14 cellular contexts compared by ENCODE assay signal in genomic region chr15:95930659-95931375, GRCh38.
DNase-seq lines count a peak whose midpoint lies in the region; ATAC-seq and TF ChIP-seq lines count a peak whose summit lies in the region.
"Had no signal": no experiment of that assay in that cellular context is flagged by ENCODE, and none has a peak within 500 bp of the region (broad histone marks: within the 10 kb centered on the region; RNA-seq: fewer than 3 reads in every experiment).

No MANE protein-coding gene starts in this region.

- no peaks in the 10 kb centered on the region for H3K36me3 ChIP-seq in GM23338 (ENCODE audit: insufficient read depth)
- no peaks in the 10 kb centered on the region for H3K36me3 ChIP-seq in SJCRH30

- H3K4me3 Mint-ChIP-seq in GM23338 (no peak overlapping the region), nephron (peak overlapping the region in 2 of 3 experiments; percentile 38 to 74)
- H3K4me3 Mint-ChIP-seq: CD4-positive, CD25-positive, alpha-beta regulatory T cell had no signal

- no peaks in the 10 kb centered on the region for H3K27me3 ChIP-seq in GM23338 (ENCODE audit: insufficient read depth)
- H3K27me3 ChIP-seq in SJCRH30 = no peaks in the 10 kb centered on the region

- no peaks in the 10 kb centered on the region for H4K20me1 ChIP-seq in GM23338 (replicated peaks; ENCODE audit: insufficient read depth)

- no peak for ATAC-seq in GM23338
- no peak for ATAC-seq in HG03571 (IDR thresholded peaks at IDR 0.05; ENCODE audit: unreplicated experiment)
- no peak for ATAC-seq in GM21447 (IDR thresholded peaks at IDR 0.05; ENCODE audit: unreplicated experiment)

- no peaks in the 10 kb centered on the region for H3K36me3 Mint-ChIP-seq in GM23338 (ENCODE audit: low read depth)
- no peaks in the 10 kb centered on the region for H3K36me3 Mint-ChIP-seq in nephron (ENCODE audit: low read depth)
- H3K36me3 Mint-ChIP-seq: CD4-positive, CD25-positive, alpha-beta regulatory T cell had no signal

- TF ChIP-seq CTCF in GM23338 (conservative IDR thresholded peaks at IDR 0.05; ENCODE audit: low read depth in 2 of 2) (no peak), nephron (IDR thresholded peaks at IDR 0.05; ENCODE audit: unreplicated experiment in 3 of 3) (no peak)

- H3F3A ChIP-seq in GM23338 (replicated peaks; ENCODE audit: low read depth) = no peaks in the 10 kb centered on the region

- H3K79me2 ChIP-seq in GM23338 (replicated peaks; ENCODE audit: insufficient read depth) = no peaks in the 10 kb centered on the region

- H3K9me2 ChIP-seq in GM23338 (ENCODE audit: insufficient read depth) = peaks cover 8% of the 10 kb centered on the region; the same call in 1 of the 2 replicates

- H3K27me3 Mint-ChIP-seq in GM23338 (ENCODE audit: insufficient read depth, low read depth, poor library complexity) (peaks cover 4% of the 10 kb centered on the region), nephron (ENCODE audit: low read depth) (peaks cover 8% of the 10 kb centered on the region)

- H3K9me3 Mint-ChIP-seq in GM23338 (no peaks in the 10 kb centered on the region), nephron (no peaks in the 10 kb centered on the region)

- 0 out of 3 replicates have a peak, but pooled peaks cover 5% of the 10 kb centered on the region for H3K4me1 Mint-ChIP-seq in GM23338
- H3K4me1 Mint-ChIP-seq in nephron = peaks cover 42% of the 10 kb centered on the region

- 0 out of 2 replicates have a peak overlapping the region, but pooled peaks have one; percentile 28 for H2AFZ ChIP-seq in GM23338

- H3K27ac ChIP-seq in GM23338 (ENCODE audit: low read depth) (no peak overlapping the region), SJCRH30 (peak overlapping the region; percentile 66)

- H3K4me1 ChIP-seq in GM23338 (ENCODE audit: insufficient read depth) (no peaks in the 10 kb centered on the region), SJCRH30 (peaks cover 43% of the 10 kb centered on the region)

- no peak overlapping the region for H3K4me3 ChIP-seq in GM23338
- H3K4me3 ChIP-seq in SJCRH30 = no peak overlapping the region

- peak; percentile 14 for DNase-seq in CMK (ENCODE audit: low read depth)
- DNase-seq in GM23338 (ENCODE audit: low spot score) = no peak
- DNase-seq in SJCRH30 = peak; percentile 89 to 97
- DNase-seq in NCI-H1930 (lab: John Stamatoyannopoulos, UW) = no peak
- DNase-seq: ACHN; CD4-positive, CD25-positive, alpha-beta regulatory T cell; GOT3; NCI-H187 treated with DMSO at 0.1 percent for 48 hours; NCI-H2171; NCI-H510A; RPMI8226 had no signal

- no peaks in the 10 kb centered on the region for H3K9me3 ChIP-seq in SJCRH30 (replicated peaks)

- H3K4me2 ChIP-seq in GM23338 = no peak overlapping the region

- H3K27ac Mint-ChIP-seq in GM23338 (no peak overlapping the region), nephron (peak overlapping the region; percentile 60 to 91 (median 91))
- H3K27ac Mint-ChIP-seq: CD4-positive, CD25-positive, alpha-beta regulatory T cell had no signal

TF ChIP-seq in GM23338, 12 proteins besides CTCF, POLR2A, EP300 and RAD21 (continues in another document):
- TF ChIP-seq REST (IDR thresholded peaks at IDR 0.05; ENCODE audit: unreplicated experiment) = no peak
- no peak for TF ChIP-seq JUNB (IDR thresholded peaks at IDR 0.05; ENCODE audit: unreplicated experiment)
- TF ChIP-seq ETS1 (IDR thresholded peaks at IDR 0.05) = no peak
- TF ChIP-seq POLR2AphosphoS5 (IDR thresholded peaks at IDR 0.05; ENCODE audit: low read depth) = no peak
- no peak for TF ChIP-seq NANOG (IDR thresholded peaks at IDR 0.05; ENCODE audit: borderline replicate concordance)
- no peak for TF ChIP-seq ZNF462 (CRISPR knock-in tag; IDR thresholded peaks at IDR 0.05)
- TF ChIP-seq STAT1 (IDR thresholded peaks at IDR 0.05; ENCODE audit: unreplicated experiment) = no peak

Comparison
In these comparisons a context has a peak if more than half of its experiments do, and no peak if none do; other contexts are left out.
1. DNase-seq: peak in CMK (single experiment) and SJCRH30 (2 of 2); none in GM23338 (single experiment) and NCI-H1930 (0 of 2).